ENCODE assay signal across 1 cellular context in genomic region chr21:38824124-38824822, GRCh38.
A peak's percentile ranks its signal among the peaks of the same experiment; 100 is the strongest.
TF ChIP-seq lines count a peak whose summit lies in the region.

No MANE protein-coding gene starts in this region.

TF ChIP-seq in HepG2, 621 proteins besides CTCF, POLR2A, EP300 and RAD21 (continued from another document and continues in another):
- no peak for TF ChIP-seq DMTF1 (CRISPR knock-in tag; IDR thresholded peaks at IDR 0.05)
- TF ChIP-seq KLF13 (CRISPR knock-in tag; IDR thresholded peaks at IDR 0.05), result no peak
- no peak for TF ChIP-seq RFX1 (IDR thresholded peaks at IDR 0.05)
- no peak for TF ChIP-seq ZUFSP (CRISPR knock-in tag; IDR thresholded peaks at IDR 0.05; ENCODE audit: borderline replicate concordance)
- TF ChIP-seq BATF2 (CRISPR knock-in tag; IDR thresholded peaks at IDR 0.05), result no peak
- TF ChIP-seq CEBPG (CRISPR knock-in tag; IDR thresholded peaks at IDR 0.05), result peak; percentile 65; the same call in 1 of the 2 replicates
- TF ChIP-seq HIC2 (CRISPR knock-in tag; IDR thresholded peaks at IDR 0.05; ENCODE audit: low read depth), result no peak
- peak; percentile 41; the same call in 1 of the 2 replicates for TF ChIP-seq ZNF512B (CRISPR knock-in tag; IDR thresholded peaks at IDR 0.05; ENCODE audit: borderline replicate concordance)
- no peak for TF ChIP-seq MAFK (conservative IDR thresholded peaks at IDR 0.05 in 1 of 2, IDR thresholded peaks at IDR 0.05 in 1 of 2; ENCODE audit: low read length in 2 of 2)
- peak; percentile 18; the same call in 1 of the 2 replicates for TF ChIP-seq ELF1 (CRISPR knock-in tag; IDR thresholded peaks at IDR 0.05)
- TF ChIP-seq ZFP62 (CRISPR knock-in tag; IDR thresholded peaks at IDR 0.05), result no peak
- no peak for TF ChIP-seq MTA3 (CRISPR knock-in tag; IDR thresholded peaks at IDR 0.05)
- peak; percentile 46; the same call in 1 of the 2 replicates for TF ChIP-seq ZNF788 (CRISPR knock-in tag; IDR thresholded peaks at IDR 0.05; ENCODE audit: borderline replicate concordance)
- no peak for TF ChIP-seq KLF15 (CRISPR knock-in tag; IDR thresholded peaks at IDR 0.05; ENCODE audit: borderline replicate concordance)
- no peak for TF ChIP-seq MNT (IDR thresholded peaks at IDR 0.05)
- TF ChIP-seq ZNF839 (CRISPR knock-in tag; IDR thresholded peaks at IDR 0.05; ENCODE audit: borderline replicate concordance), result no peak
- peak; percentile 74 for TF ChIP-seq ZNF414 (CRISPR knock-in tag; IDR thresholded peaks at IDR 0.05)
- no peak for TF ChIP-seq ZEB1 (IDR thresholded peaks at IDR 0.05; ENCODE audit: insufficient replicate concordance, low read depth)
- TF ChIP-seq PAWR (CRISPR knock-in tag; IDR thresholded peaks at IDR 0.05; ENCODE audit: borderline replicate concordance), result no peak
- TF ChIP-seq ZNF296 (CRISPR knock-in tag; conservative IDR thresholded peaks at IDR 0.05), result no peak
- TF ChIP-seq ZNF24 (IDR thresholded peaks at IDR 0.05), result peak; percentile 62; the same call in 1 of the 2 replicates
- no peak for TF ChIP-seq PHF20 (CRISPR knock-in tag; IDR thresholded peaks at IDR 0.05)
- TF ChIP-seq ISL2 (CRISPR knock-in tag; IDR thresholded peaks at IDR 0.05), result peak; percentile 82
- no peak for TF ChIP-seq IRF1 (CRISPR knock-in tag; IDR thresholded peaks at IDR 0.05; ENCODE audit: low read depth)
- TF ChIP-seq AFF4 (CRISPR knock-in tag; IDR thresholded peaks at IDR 0.05), result 0 out of 2 replicates have a peak, but pooled peaks have one; percentile 38
- no peak for TF ChIP-seq SP2 (CRISPR knock-in tag; IDR thresholded peaks at IDR 0.05)
- no peak for TF ChIP-seq SNAPC5 (CRISPR knock-in tag; IDR thresholded peaks at IDR 0.05; ENCODE audit: borderline replicate concordance)
- peak; percentile 15; the same call in 1 of the 2 replicates for TF ChIP-seq ZNF281 (CRISPR knock-in tag; IDR thresholded peaks at IDR 0.05; ENCODE audit: borderline replicate concordance)
- peak; percentile 54; the same call in 1 of the 2 replicates for TF ChIP-seq YEATS4 (CRISPR knock-in tag; IDR thresholded peaks at IDR 0.05; ENCODE audit: borderline replicate concordance)
- TF ChIP-seq MED1 (CRISPR knock-in tag; IDR thresholded peaks at IDR 0.05), result peak; percentile 96
- TF ChIP-seq AGO1 (IDR thresholded peaks at IDR 0.05; ENCODE audit: low read depth, low read length, poor library complexity, severe bottlenecking), result no peak
- TF ChIP-seq ATAD3A (CRISPR knock-in tag; IDR thresholded peaks at IDR 0.05), result no peak
- TF ChIP-seq RARA (CRISPR knock-in tag; IDR thresholded peaks at IDR 0.05), result peak; percentile 99
- TF ChIP-seq HNF4G (IDR thresholded peaks at IDR 0.05; ENCODE audit: borderline replicate concordance, low read depth, low read length), result peak; percentile 90
- TF ChIP-seq HNF4G (CRISPR knock-in tag; IDR thresholded peaks at IDR 0.05; ENCODE audit: borderline replicate concordance, low read depth), result peak; percentile 86; the same call in 1 of the 2 replicates
- no peak for TF ChIP-seq KLF9 (CRISPR knock-in tag; IDR thresholded peaks at IDR 0.05; ENCODE audit: low read depth)
- TF ChIP-seq NFE2L2 (IDR thresholded peaks at IDR 0.05; ENCODE audit: low read length), result peak; percentile 48; the same call in 1 of the 2 replicates
- no peak for TF ChIP-seq MZF1 (CRISPR knock-in tag; IDR thresholded peaks at IDR 0.05; ENCODE audit: borderline replicate concordance)
- TF ChIP-seq ZNF577 (CRISPR knock-in tag; IDR thresholded peaks at IDR 0.05; ENCODE audit: borderline replicate concordance, low read depth), result no peak
- no peak for TF ChIP-seq CC2D1A (CRISPR knock-in tag; IDR thresholded peaks at IDR 0.05)
- TF ChIP-seq SALL1 (CRISPR knock-in tag; IDR thresholded peaks at IDR 0.05), result peak; percentile 94
